Comparison of ENCODE assay signal across 1 cellular context in the genomic region with DNA sequence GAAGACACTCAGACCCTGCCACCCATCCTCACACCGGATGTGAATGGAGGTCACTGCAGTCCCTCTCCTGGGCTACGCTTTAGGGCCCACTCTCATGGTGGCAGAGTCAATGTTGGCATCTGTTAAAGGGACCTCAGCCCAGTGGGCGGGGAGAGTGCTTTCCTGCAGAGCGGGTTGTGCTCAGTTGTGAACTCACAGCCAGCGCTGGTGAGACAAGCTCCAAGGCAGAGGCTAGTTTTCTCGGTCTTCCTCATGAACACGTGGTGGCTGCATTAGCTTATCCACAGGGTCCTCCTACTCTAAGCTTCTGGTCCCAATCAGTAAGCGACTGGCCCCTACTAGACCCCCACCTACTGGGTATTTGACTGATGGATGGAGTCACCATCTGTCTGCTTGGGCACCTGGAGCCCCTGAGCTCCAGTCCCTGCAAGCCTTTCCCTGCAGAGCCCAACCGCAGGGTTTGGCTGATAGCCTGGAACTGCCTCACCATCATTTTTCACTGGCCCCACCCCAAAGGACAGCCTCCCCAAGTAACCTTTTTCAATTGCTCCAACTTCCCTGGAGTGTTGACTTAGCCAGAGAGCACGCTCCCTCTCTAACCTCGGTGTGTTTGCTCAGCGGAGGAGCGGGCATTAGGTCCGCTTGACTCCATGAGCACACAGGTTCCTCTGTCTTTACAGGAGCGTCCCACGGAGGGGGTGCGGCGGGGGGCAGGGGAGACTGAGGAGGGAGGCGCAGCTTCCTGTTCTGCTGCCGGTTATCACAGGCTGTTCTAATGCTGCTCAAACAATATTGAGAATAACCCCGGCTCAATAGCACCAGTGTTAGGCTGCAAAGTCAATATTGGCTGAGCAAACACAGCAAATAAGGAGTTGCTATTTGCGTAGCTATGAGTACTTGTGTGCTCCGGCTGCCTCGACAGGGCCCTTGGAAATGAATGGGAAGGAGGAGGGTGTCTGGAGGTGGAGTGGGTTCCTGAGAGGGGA.
TF ChIP-seq lines count a peak whose summit lies in the region.

No MANE protein-coding gene starts in this region.

TF ChIP-seq in HepG2, 621 proteins besides CTCF, POLR2A, EP300 and RAD21 (continued from another document and continues in another):
- TF ChIP-seq, protein P1, sequence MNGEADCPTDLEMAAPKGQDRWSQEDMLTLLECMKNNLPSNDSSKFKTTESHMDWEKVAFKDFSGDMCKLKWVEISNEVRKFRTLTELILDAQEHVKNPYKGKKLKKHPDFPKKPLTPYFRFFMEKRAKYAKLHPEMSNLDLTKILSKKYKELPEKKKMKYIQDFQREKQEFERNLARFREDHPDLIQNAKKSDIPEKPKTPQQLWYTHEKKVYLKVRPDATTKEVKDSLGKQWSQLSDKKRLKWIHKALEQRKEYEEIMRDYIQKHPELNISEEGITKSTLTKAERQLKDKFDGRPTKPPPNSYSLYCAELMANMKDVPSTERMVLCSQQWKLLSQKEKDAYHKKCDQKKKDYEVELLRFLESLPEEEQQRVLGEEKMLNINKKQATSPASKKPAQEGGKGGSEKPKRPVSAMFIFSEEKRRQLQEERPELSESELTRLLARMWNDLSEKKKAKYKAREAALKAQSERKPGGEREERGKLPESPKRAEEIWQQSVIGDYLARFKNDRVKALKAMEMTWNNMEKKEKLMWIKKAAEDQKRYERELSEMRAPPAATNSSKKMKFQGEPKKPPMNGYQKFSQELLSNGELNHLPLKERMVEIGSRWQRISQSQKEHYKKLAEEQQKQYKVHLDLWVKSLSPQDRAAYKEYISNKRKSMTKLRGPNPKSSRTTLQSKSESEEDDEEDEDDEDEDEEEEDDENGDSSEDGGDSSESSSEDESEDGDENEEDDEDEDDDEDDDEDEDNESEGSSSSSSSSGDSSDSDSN (CRISPR knock-in tag; IDR thresholded peaks at IDR 0.05): peak; percentile 64
- no peak for TF ChIP-seq ZNF775 (CRISPR knock-in tag; IDR thresholded peaks at IDR 0.05; ENCODE audit: borderline replicate concordance)
- TF ChIP-seq FLYWCH1 (CRISPR knock-in tag; IDR thresholded peaks at IDR 0.05): no peak
- 0 out of 2 replicates have a peak, but pooled peaks have one; percentile 18 for TF ChIP-seq NRL (CRISPR knock-in tag; IDR thresholded peaks at IDR 0.05; ENCODE audit: borderline replicate concordance)
- TF ChIP-seq ZNF446 (CRISPR knock-in tag; IDR thresholded peaks at IDR 0.05): no peak
- no peak for TF ChIP-seq KDM6A (CRISPR knock-in tag; IDR thresholded peaks at IDR 0.05; ENCODE audit: low read depth)
- TF ChIP-seq SRSF1 (optimal IDR thresholded peaks at IDR 0.05; ENCODE audit: low read depth, low read length): peak; percentile 88
- TF ChIP-seq SMYD3 (CRISPR knock-in tag; IDR thresholded peaks at IDR 0.05): peak; percentile 88; the same call in 1 of the 2 replicates
- TF ChIP-seq, protein P2, sequence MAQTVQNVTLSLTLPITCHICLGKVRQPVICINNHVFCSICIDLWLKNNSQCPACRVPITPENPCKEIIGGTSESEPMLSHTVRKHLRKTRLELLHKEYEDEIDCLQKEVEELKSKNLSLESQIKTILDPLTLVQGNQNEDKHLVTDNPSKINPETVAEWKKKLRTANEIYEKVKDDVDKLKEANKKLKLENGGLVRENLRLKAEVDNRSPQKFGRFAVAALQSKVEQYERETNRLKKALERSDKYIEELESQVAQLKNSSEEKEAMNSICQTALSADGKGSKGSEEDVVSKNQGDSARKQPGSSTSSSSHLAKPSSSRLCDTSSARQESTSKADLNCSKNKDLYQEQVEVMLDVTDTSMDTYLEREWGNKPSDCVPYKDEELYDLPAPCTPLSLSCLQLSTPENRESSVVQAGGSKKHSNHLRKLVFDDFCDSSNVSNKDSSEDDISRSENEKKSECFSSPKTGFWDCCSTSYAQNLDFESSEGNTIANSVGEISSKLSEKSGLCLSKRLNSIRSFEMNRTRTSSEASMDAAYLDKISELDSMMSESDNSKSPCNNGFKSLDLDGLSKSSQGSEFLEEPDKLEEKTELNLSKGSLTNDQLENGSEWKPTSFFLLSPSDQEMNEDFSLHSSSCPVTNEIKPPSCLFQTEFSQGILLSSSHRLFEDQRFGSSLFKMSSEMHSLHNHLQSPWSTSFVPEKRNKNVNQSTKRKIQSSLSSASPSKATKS (CRISPR knock-in tag; IDR thresholded peaks at IDR 0.05): peak; percentile 91; the same call in 1 of the 2 replicates
- TF ChIP-seq ZNF24 (IDR thresholded peaks at IDR 0.05): 0 out of 2 replicates have a peak, but pooled peaks have one; percentile 26
- TF ChIP-seq U2AF2 (IDR thresholded peaks at IDR 0.05; ENCODE audit: low read depth, low read length): no peak
- peak; percentile 97 for TF ChIP-seq AKAP8 (CRISPR knock-in tag; IDR thresholded peaks at IDR 0.05)
- no peak for TF ChIP-seq AGO1 (IDR thresholded peaks at IDR 0.05; ENCODE audit: low read depth, low read length, poor library complexity, severe bottlenecking)
- TF ChIP-seq SRSF4 (IDR thresholded peaks at IDR 0.05; ENCODE audit: low read depth, low read length, poor library complexity, severe bottlenecking): no peak
- TF ChIP-seq RARA (CRISPR knock-in tag; IDR thresholded peaks at IDR 0.05): peak; percentile 96
- TF ChIP-seq, protein P3, sequence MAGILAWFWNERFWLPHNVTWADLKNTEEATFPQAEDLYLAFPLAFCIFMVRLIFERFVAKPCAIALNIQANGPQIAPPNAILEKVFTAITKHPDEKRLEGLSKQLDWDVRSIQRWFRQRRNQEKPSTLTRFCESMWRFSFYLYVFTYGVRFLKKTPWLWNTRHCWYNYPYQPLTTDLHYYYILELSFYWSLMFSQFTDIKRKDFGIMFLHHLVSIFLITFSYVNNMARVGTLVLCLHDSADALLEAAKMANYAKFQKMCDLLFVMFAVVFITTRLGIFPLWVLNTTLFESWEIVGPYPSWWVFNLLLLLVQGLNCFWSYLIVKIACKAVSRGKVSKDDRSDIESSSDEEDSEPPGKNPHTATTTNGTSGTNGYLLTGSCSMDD (CRISPR knock-in tag; IDR thresholded peaks at IDR 0.05): no peak
- peak; percentile 92 for TF ChIP-seq RXRB (CRISPR knock-in tag; IDR thresholded peaks at IDR 0.05; ENCODE audit: borderline replicate concordance)
- no peak for TF ChIP-seq CREB1 (IDR thresholded peaks at IDR 0.05)
- TF ChIP-seq CREB1 (CRISPR knock-in tag; IDR thresholded peaks at IDR 0.05): peak; percentile 80; the same call in 1 of the 2 replicates
- TF ChIP-seq POLR2G (IDR thresholded peaks at IDR 0.05; ENCODE audit: low read depth, low read length): no peak
- TF ChIP-seq RBM39 (IDR thresholded peaks at IDR 0.05; ENCODE audit: low read depth, low read length, poor library complexity, severe bottlenecking): peak; percentile 52
- no peak for TF ChIP-seq ZNF121 (CRISPR knock-in tag; IDR thresholded peaks at IDR 0.05)
- 0 out of 2 replicates have a peak, but pooled peaks have one; percentile 57 for TF ChIP-seq ZNF441 (CRISPR knock-in tag; IDR thresholded peaks at IDR 0.05; ENCODE audit: borderline replicate concordance)
- TF ChIP-seq, protein P4, sequence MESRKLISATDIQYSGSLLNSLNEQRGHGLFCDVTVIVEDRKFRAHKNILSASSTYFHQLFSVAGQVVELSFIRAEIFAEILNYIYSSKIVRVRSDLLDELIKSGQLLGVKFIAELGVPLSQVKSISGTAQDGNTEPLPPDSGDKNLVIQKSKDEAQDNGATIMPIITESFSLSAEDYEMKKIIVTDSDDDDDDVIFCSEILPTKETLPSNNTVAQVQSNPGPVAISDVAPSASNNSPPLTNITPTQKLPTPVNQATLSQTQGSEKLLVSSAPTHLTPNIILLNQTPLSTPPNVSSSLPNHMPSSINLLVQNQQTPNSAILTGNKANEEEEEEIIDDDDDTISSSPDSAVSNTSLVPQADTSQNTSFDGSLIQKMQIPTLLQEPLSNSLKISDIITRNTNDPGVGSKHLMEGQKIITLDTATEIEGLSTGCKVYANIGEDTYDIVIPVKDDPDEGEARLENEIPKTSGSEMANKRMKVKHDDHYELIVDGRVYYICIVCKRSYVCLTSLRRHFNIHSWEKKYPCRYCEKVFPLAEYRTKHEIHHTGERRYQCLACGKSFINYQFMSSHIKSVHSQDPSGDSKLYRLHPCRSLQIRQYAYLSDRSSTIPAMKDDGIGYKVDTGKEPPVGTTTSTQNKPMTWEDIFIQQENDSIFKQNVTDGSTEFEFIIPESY (CRISPR knock-in tag; IDR thresholded peaks at IDR 0.05): 0 out of 2 replicates have a peak, but pooled peaks have one; percentile 35
- TF ChIP-seq, protein P5, sequence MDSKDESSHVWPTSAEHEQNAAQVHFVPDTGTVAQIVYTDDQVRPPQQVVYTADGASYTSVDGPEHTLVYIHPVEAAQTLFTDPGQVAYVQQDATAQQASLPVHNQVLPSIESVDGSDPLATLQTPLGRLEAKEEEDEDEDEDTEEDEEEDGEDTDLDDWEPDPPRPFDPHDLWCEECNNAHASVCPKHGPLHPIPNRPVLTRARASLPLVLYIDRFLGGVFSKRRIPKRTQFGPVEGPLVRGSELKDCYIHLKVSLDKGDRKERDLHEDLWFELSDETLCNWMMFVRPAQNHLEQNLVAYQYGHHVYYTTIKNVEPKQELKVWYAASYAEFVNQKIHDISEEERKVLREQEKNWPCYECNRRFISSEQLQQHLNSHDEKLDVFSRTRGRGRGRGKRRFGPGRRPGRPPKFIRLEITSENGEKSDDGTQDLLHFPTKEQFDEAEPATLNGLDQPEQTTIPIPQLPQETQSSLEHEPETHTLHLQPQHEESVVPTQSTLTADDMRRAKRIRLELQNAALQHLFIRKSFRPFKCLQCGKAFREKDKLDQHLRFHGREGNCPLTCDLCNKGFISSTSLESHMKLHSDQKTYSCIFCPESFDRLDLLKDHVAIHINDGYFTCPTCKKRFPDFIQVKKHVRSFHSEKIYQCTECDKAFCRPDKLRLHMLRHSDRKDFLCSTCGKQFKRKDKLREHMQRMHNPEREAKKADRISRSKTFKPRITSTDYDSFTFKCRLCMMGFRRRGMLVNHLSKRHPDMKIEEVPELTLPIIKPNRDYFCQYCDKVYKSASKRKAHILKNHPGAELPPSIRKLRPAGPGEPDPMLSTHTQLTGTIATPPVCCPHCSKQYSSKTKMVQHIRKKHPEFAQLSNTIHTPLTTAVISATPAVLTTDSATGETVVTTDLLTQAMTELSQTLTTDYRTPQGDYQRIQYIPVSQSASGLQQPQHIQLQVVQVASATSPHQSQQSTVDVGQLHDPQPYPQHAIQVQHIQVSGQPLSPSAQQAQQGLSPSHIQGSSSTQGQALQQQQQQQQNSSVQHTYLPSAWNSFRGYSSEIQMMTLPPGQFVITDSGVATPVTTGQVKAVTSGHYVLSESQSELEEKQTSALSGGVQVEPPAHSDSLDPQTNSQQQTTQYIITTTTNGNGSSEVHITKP (CRISPR knock-in tag; IDR thresholded peaks at IDR 0.05; ENCODE audit: low read depth): peak; percentile 69; the same call in 1 of the 2 replicates
- no peak for TF ChIP-seq SSRP1 (CRISPR knock-in tag; IDR thresholded peaks at IDR 0.05)
- TF ChIP-seq, protein P6, sequence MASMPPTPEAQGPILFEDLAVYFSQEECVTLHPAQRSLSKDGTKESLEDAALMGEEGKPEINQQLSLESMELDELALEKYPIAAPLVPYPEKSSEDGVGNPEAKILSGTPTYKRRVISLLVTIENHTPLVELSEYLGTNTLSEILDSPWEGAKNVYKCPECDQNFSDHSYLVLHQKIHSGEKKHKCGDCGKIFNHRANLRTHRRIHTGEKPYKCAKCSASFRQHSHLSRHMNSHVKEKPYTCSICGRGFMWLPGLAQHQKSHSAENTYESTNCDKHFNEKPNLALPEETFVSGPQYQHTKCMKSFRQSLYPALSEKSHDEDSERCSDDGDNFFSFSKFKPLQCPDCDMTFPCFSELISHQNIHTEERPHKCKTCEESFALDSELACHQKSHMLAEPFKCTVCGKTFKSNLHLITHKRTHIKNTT (CRISPR knock-in tag; IDR thresholded peaks at IDR 0.05): 0 out of 2 replicates have a peak, but pooled peaks have one; percentile 30
- no peak for TF ChIP-seq ZNF766 (CRISPR knock-in tag; IDR thresholded peaks at IDR 0.05; ENCODE audit: borderline replicate concordance)
- no peak for TF ChIP-seq TAF15 (IDR thresholded peaks at IDR 0.05; ENCODE audit: low read depth, low read length, poor library complexity, severe bottlenecking)
- no peak for TF ChIP-seq ZNF230 (CRISPR knock-in tag; IDR thresholded peaks at IDR 0.05)
- peak in 1 of 2 experiments; percentile 93; a peak in 2 of 4 replicates for TF ChIP-seq KLF16 (CRISPR knock-in tag; IDR thresholded peaks at IDR 0.05)
- TF ChIP-seq U2AF1 (optimal IDR thresholded peaks at IDR 0.05; ENCODE audit: low read depth, low read length): peak; percentile 62
- TF ChIP-seq ZNF777 (CRISPR knock-in tag; IDR thresholded peaks at IDR 0.05): 0 out of 2 replicates have a peak, but pooled peaks have one; percentile 48
- TF ChIP-seq ZIK1 (CRISPR knock-in tag; IDR thresholded peaks at IDR 0.05; ENCODE audit: borderline replicate concordance, low read depth): no peak; the same call in 1 of the 2 replicates
- TF ChIP-seq ZNF33A (CRISPR knock-in tag; IDR thresholded peaks at IDR 0.05; ENCODE audit: borderline replicate concordance): no peak
- peak; percentile 66 for TF ChIP-seq ELF1 (CRISPR knock-in tag; IDR thresholded peaks at IDR 0.05)
- TF ChIP-seq TAF1 (CRISPR knock-in tag; IDR thresholded peaks at IDR 0.05): 0 out of 2 replicates have a peak, but pooled peaks have one; percentile 17
- TF ChIP-seq, protein P7, sequence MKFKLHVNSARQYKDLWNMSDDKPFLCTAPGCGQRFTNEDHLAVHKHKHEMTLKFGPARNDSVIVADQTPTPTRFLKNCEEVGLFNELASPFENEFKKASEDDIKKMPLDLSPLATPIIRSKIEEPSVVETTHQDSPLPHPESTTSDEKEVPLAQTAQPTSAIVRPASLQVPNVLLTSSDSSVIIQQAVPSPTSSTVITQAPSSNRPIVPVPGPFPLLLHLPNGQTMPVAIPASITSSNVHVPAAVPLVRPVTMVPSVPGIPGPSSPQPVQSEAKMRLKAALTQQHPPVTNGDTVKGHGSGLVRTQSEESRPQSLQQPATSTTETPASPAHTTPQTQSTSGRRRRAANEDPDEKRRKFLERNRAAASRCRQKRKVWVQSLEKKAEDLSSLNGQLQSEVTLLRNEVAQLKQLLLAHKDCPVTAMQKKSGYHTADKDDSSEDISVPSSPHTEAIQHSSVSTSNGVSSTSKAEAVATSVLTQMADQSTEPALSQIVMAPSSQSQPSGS (CRISPR knock-in tag; IDR thresholded peaks at IDR 0.05): peak; percentile 86
- TF ChIP-seq ZFAT (CRISPR knock-in tag; conservative IDR thresholded peaks at IDR 0.05): no peak
- TF ChIP-seq RXRA (CRISPR knock-in tag; IDR thresholded peaks at IDR 0.05): peak; percentile 90
- TF ChIP-seq, protein P8, sequence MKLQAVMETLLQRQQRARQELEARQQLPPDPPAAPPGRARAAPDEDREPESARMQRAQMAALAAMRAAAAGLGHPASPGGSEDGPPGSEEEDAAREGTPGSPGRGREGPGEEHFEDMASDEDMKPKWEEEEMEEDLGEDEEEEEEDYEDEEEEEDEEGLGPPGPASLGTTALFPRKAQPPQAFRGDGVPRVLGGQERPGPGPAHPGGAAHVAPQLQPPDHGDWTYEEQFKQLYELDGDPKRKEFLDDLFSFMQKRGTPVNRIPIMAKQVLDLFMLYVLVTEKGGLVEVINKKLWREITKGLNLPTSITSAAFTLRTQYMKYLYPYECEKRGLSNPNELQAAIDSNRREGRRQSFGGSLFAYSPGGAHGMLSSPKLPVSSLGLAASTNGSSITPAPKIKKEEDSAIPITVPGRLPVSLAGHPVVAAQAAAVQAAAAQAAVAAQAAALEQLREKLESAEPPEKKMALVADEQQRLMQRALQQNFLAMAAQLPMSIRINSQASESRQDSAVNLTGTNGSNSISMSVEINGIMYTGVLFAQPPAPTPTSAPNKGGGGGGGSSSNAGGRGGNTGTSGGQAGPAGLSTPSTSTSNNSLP (IDR thresholded peaks at IDR 0.05; ENCODE audit: low read depth, low read length): peak; percentile 70; the same call in 1 of the 2 replicates
- TF ChIP-seq NFKBIZ (CRISPR knock-in tag; IDR thresholded peaks at IDR 0.05): peak; percentile 80
